25 cellular contexts compared by ENCODE assay signal in genomic region chr5:171617787-171618690, GRCh38.
A peak's percentile ranks its signal among the peaks of the same experiment; 100 is the strongest.
DNase-seq lines count a peak whose midpoint lies in the region; ATAC-seq, FAIRE-seq and TF ChIP-seq lines count a peak whose summit lies in the region.
"Had no signal": no experiment of that assay in that cellular context is flagged by ENCODE, and none has a peak within 500 bp of the region (broad histone marks: within the 10 kb centered on the region; RNA-seq: fewer than 3 reads in every experiment).

No MANE protein-coding gene starts in this region.

- 94% methylated on average over 20 of the region's 20 CpGs; no CpG with 5 or more reads in 1 of the 2 experiments for WGBS in H1 (ENCODE audit: extremely low coverage in 1 of 2, insufficient coverage in 1 of 2, insufficient read length in 1 of 2, insufficient replicate concordance in 2 of 2, low coverage in 1 of 2, low lambda C conversion rate in 2 of 2, missing lambda C conversion rate in 1 of 2), 2 experiments
- 93% methylated on average over 20 of the region's 20 CpGs for WGBS in hepatocyte (ENCODE audit: low lambda C conversion rate, missing lambda C conversion rate)

- H3K9me2 ChIP-seq in hepatocyte (replicated peaks; ENCODE audit: insufficient read depth) = no peaks in the 10 kb centered on the region

- no peaks in the 10 kb centered on the region for H3K9me3 Mint-ChIP-seq in activated naive CD8-positive, alpha-beta T cell treated with anti-CD3 and anti-CD28 coated beads for 36 hours
- H3K9me3 Mint-ChIP-seq: CD14-positive monocyte; CD4-positive, alpha-beta T cell; CD8-positive, alpha-beta memory T cell; HFFc6 had no signal

- TF ChIP-seq RAD21 in H1 (IDR thresholded peaks at IDR 0.05 in 1 of 2, conservative IDR thresholded peaks at IDR 0.05 in 1 of 2; ENCODE audit: low read depth in 2 of 2, low read length in 2 of 2) = no peak

- CTCF ChIA-PET in H1 (lab: Charles Lee; ENCODE audit: partially characterized antibody) = interaction anchor here (1.1 to 2.5 kb wide), 3 partner anchors 11 to 199 kb away, joined by 3 to 11 read pairs (median 9); partner anchors contain the start of gene FGF18

- peak overlapping the region; percentile 42; the same call in 1 of the 2 replicates for H4K8ac ChIP-seq in H1 (ENCODE audit: extremely low read depth, insufficient read depth, low read length)

- H3K36me3 ChIP-seq in H7 (replicated peaks; ENCODE audit: control insufficient read depth, insufficient read depth, low read length) (no peaks in the 10 kb centered on the region), H1 (ENCODE audit: control insufficient read depth in 2 of 4, insufficient read depth in 4 of 4, low read length in 3 of 4) (no peaks in the 10 kb centered on the region), hepatocyte (replicated peaks; ENCODE audit: insufficient read depth, low read depth) (no peaks in the 10 kb centered on the region)
- H3K36me3 ChIP-seq: BE2C; BLaER1 treated with 17β-estradiol and CSF1 and Interleukin-3, amounts not matched to agents 10 nM and 100 nM; HAP-1 had no signal

- H2BK15ac ChIP-seq in H1 (ENCODE audit: low read length) = no peak overlapping the region

- H3K4ac ChIP-seq in H1 (replicated peaks; ENCODE audit: insufficient read length, low read depth, low read length) = no peak overlapping the region

- peaks cover 0 to 16% (median 14%) of the 10 kb centered on the region in 4 experiments; a peak in 5 of 7 replicates for H3K4me1 ChIP-seq in H1 (replicated peaks in 1 of 4; ENCODE audit: control insufficient read depth in 3 of 4, insufficient read depth in 4 of 4, low read length in 3 of 4)
- peaks cover 6% of the 10 kb centered on the region for H3K4me1 ChIP-seq in hepatocyte (ENCODE audit: insufficient read depth)
- H3K4me1 ChIP-seq: A549, BE2C, HAP-1 had no signal

- no peak overlapping the region for H3K14ac ChIP-seq in H1 (ENCODE audit: insufficient read length)

- H3K23me2 ChIP-seq in H1 (ENCODE audit: low read depth, low read length) = peaks cover under 1% of the 10 kb centered on the region; the same call in 1 of the 2 replicates

- TF ChIP-seq POLR2A in H1 (IDR thresholded peaks at IDR 0.05; ENCODE audit: control extremely low read depth in 1 of 2, low read depth in 2 of 2, low read length in 2 of 2) = no peak

- H3K27me3 ChIP-seq in H7 (ENCODE audit: control insufficient read depth, insufficient read depth, low read length) (peaks cover 21% of the 10 kb centered on the region), H1 (replicated peaks in 1 of 4; ENCODE audit: control insufficient read depth in 3 of 4, extremely low read depth in 1 of 4, insufficient read depth in 3 of 4, low read length in 3 of 4) (peaks cover 22 to 79% (median 62%) of the 10 kb centered on the region in 4 experiments), hepatocyte (no peaks in the 10 kb centered on the region)
- H3K27me3 ChIP-seq: BE2C; BLaER1 treated with 17β-estradiol and CSF1 and Interleukin-3, amounts not matched to agents 10 nM and 100 nM had no signal

- H3K27ac Mint-ChIP-seq in activated naive CD8-positive, alpha-beta T cell treated with anti-CD3 and anti-CD28 coated beads for 36 hours = no peak overlapping the region
- H3K27ac Mint-ChIP-seq: CD4-positive, alpha-beta T cell; CD8-positive, alpha-beta memory T cell; HFFc6 had no signal

- H2AK5ac ChIP-seq in H1 (ENCODE audit: low read depth, low read length) = no peak overlapping the region

- DNase-seq in H7 (peak; percentile 49), NCI-H1694 treated with DMSO at 0.1 percent for 48 hours (lab: John Stamatoyannopoulos, UW) (peak; percentile 60), H1 (ENCODE audit: low read depth in 1 of 2, low spot score in 2 of 2) (no peak), mesenteric fat pad (ENCODE audit: low spot score) (peak; percentile 71), hepatocyte (ENCODE audit: low spot score) (no peak)
- DNase-seq in activated naive CD8-positive, alpha-beta T cell treated with anti-CD3 and anti-CD28 coated beads for 36 hours = no peak
- DNase-seq: 8988T; ACHN; AML-193; BE2C; CD4-positive, alpha-beta T cell; CD8-positive, alpha-beta memory T cell; DMS153; DND-41; GM23248; HFFc6 had no signal

- ATAC-seq in HG03457 (IDR thresholded peaks at IDR 0.05; ENCODE audit: unreplicated experiment) = no peak
- ATAC-seq in HG03520 (IDR thresholded peaks at IDR 0.05; ENCODE audit: unreplicated experiment) = no peak
- ATAC-seq: A549 had no signal

- POLR2A ChIA-PET in H1 (lab: Charles Lee; ENCODE audit: partially characterized antibody) = interaction anchor here (1.5 kb wide), 1 partner anchor 10 kb away, joined by 3 read pairs; no protein-coding TSS in a partner anchor

- H3K9ac ChIP-seq in H1 (replicated peaks in 1 of 4; ENCODE audit: extremely low read depth in 1 of 4, low read depth in 3 of 4, low read length in 3 of 4) = no peak overlapping the region
- H3K9ac ChIP-seq: BLaER1 treated with 17β-estradiol and CSF1 and Interleukin-3, amounts not matched to agents 10 nM and 100 nM; GM23248 had no signal

- no peak overlapping the region for H2AFZ ChIP-seq in H1 (ENCODE audit: low read length)
- no peak overlapping the region for H2AFZ ChIP-seq in hepatocyte
- H2AFZ ChIP-seq: GM23248 had no signal

- no peak overlapping the region for H3K18ac ChIP-seq in H1 (ENCODE audit: extremely low read depth, low read length)

- H3K79me1 ChIP-seq in H1 (ENCODE audit: low read depth, low read length) = no peaks in the 10 kb centered on the region

- no peak overlapping the region for H3K23ac ChIP-seq in H1 (ENCODE audit: insufficient read length)

- H3K36me3 Mint-ChIP-seq in activated naive CD8-positive, alpha-beta T cell treated with anti-CD3 and anti-CD28 coated beads for 36 hours = no peaks in the 10 kb centered on the region
- H3K36me3 Mint-ChIP-seq: CD14-positive monocyte; CD8-positive, alpha-beta memory T cell had no signal

- H2BK5ac ChIP-seq in H1 (ENCODE audit: low read depth, low read length) = no peak overlapping the region

- H3K4me3 ChIP-seq in H7 (ENCODE audit: insufficient read depth, low read depth, low read length) = no peak overlapping the region
- no peak overlapping the region for H3K4me3 ChIP-seq in H1 (ENCODE audit: extremely low read depth in 1 of 4, insufficient read depth in 2 of 4, low read depth in 3 of 4, low read length in 4 of 4)
- H3K4me3 ChIP-seq in hepatocyte = no peak overlapping the region
- H3K4me3 ChIP-seq: A549; BLaER1 treated with 17β-estradiol and CSF1 and Interleukin-3, amounts not matched to agents 10 nM and 100 nM; GM23248; HAP-1 had no signal

- H2BK120ac ChIP-seq in H1 (replicated peaks; ENCODE audit: low read depth, low read length) = no peak overlapping the region

- no peak for TF ChIP-seq EP300 in H1 (IDR thresholded peaks at IDR 0.05; ENCODE audit: borderline replicate concordance in 1 of 2, low read depth in 2 of 2, low read length in 2 of 2)

- H3K9me3 ChIP-seq in H1 (ENCODE audit: insufficient read depth in 2 of 2, low read depth in 1 of 2, low read length in 1 of 2) (no peaks in the 10 kb centered on the region), hepatocyte (ENCODE audit: low read depth) (no peaks in the 10 kb centered on the region)
- H3K9me3 ChIP-seq: A549; BE2C; BLaER1 treated with 17β-estradiol and CSF1 and Interleukin-3, amounts not matched to agents 10 nM and 100 nM; HAP-1 had no signal

- H3K4me3 Mint-ChIP-seq in activated naive CD8-positive, alpha-beta T cell treated with anti-CD3 and anti-CD28 coated beads for 36 hours = no peak overlapping the region
- H3K4me3 Mint-ChIP-seq: CD14-positive monocyte; CD4-positive, alpha-beta T cell; CD8-positive, alpha-beta memory T cell; HFFc6 had no signal

- H2BK12ac ChIP-seq in H1 (ENCODE audit: low read depth, low read length) = no peak overlapping the region

- no peak overlapping the region for H3K56ac ChIP-seq in H1 (replicated peaks; ENCODE audit: insufficient read length, low read depth, low read length)

- H4K91ac ChIP-seq in H1 (replicated peaks; ENCODE audit: insufficient read length, low read length) = no peak overlapping the region

- H4K20me1 ChIP-seq in H1 (replicated peaks in 1 of 2; ENCODE audit: control insufficient read depth in 1 of 2, insufficient read depth in 2 of 2, low read length in 2 of 2) (peaks cover 3 to 8% of the 10 kb centered on the region in 2 experiments), hepatocyte (ENCODE audit: insufficient read depth, poor library complexity, severe bottlenecking) (no peaks in the 10 kb centered on the region)
- H4K20me1 ChIP-seq: BLaER1 treated with 17β-estradiol and CSF1 and Interleukin-3, amounts not matched to agents 10 nM and 100 nM had no signal

- H2BK20ac ChIP-seq in H1 (ENCODE audit: low read length) = no peak overlapping the region

- no peak overlapping the region for H4K5ac ChIP-seq in H1 (ENCODE audit: insufficient read length, low read depth, low read length)

- TF ChIP-seq CTCF in H1 (IDR thresholded peaks at IDR 0.05; ENCODE audit: control extremely low read depth in 1 of 3, insufficient read depth in 1 of 3, low read depth in 1 of 3, low read length in 3 of 3) (no peak), hepatocyte (IDR thresholded peaks at IDR 0.05; ENCODE audit: poor library complexity) (no peak)

- peaks cover 2% of the 10 kb centered on the region for H3K27me3 Mint-ChIP-seq in activated naive CD8-positive, alpha-beta T cell treated with anti-CD3 and anti-CD28 coated beads for 36 hours

- H3K4me2 ChIP-seq in H1 (ENCODE audit: insufficient read depth in 1 of 2, low read depth in 2 of 2, low read length in 2 of 2) (no peak overlapping the region), hepatocyte (no peak overlapping the region)
- H3K4me2 ChIP-seq: A549; BLaER1 treated with 17β-estradiol and CSF1 and Interleukin-3, amounts not matched to agents 10 nM and 100 nM had no signal

- no peak for FAIRE-seq in H1 (lab: Jason Lieb, UNC)
- FAIRE-seq: A549, D721Med, G401.6, GM12892 had no signal

- H3K79me2 ChIP-seq in H1 (ENCODE audit: control insufficient read depth in 1 of 2, insufficient read depth in 2 of 2, low read length in 2 of 2) (no peaks in the 10 kb centered on the region), hepatocyte (no peaks in the 10 kb centered on the region)

- H3K4me1 Mint-ChIP-seq in activated naive CD8-positive, alpha-beta T cell treated with anti-CD3 and anti-CD28 coated beads for 36 hours = no peaks in the 10 kb centered on the region
- H3K4me1 Mint-ChIP-seq: CD14-positive monocyte; CD8-positive, alpha-beta memory T cell had no signal

- H3K27ac ChIP-seq in H1 (ENCODE audit: low read depth, low read length) = no peak overlapping the region
- H3K27ac ChIP-seq in hepatocyte = no peak overlapping the region
- H3K27ac ChIP-seq: A549; BLaER1 treated with 17β-estradiol and CSF1 and Interleukin-3, amounts not matched to agents 10 nM and 100 nM; GM23248 had no signal

TF ChIP-seq in H1, 55 proteins besides CTCF, POLR2A, EP300 and RAD21:
- peak; percentile 54; the same call in 1 of the 2 replicates for TF ChIP-seq KDM1A (IDR thresholded peaks at IDR 0.05; ENCODE audit: borderline replicate concordance, low read length)
- no peak for TF ChIP-seq GTF2F1 (IDR thresholded peaks at IDR 0.05; ENCODE audit: borderline replicate concordance, low read depth, low read length)
TF ChIP-seq in H1: peak in this region for 1.

Comparison
In these comparisons a context has a peak if more than half of its experiments do, and no peak if none do; other contexts are left out.
1. DNase-seq: peak in H7 (single experiment), NCI-H1694 treated with DMSO at 0.1 percent for 48 hours (single experiment) and mesenteric fat pad (single experiment); none in H1 (0 of 2), activated naive CD8-positive, alpha-beta T cell treated with anti-CD3 and anti-CD28 coated beads for 36 hours (single experiment) and hepatocyte (single experiment).